ENCODE assay signal across 1 cellular context in the genomic region with DNA sequence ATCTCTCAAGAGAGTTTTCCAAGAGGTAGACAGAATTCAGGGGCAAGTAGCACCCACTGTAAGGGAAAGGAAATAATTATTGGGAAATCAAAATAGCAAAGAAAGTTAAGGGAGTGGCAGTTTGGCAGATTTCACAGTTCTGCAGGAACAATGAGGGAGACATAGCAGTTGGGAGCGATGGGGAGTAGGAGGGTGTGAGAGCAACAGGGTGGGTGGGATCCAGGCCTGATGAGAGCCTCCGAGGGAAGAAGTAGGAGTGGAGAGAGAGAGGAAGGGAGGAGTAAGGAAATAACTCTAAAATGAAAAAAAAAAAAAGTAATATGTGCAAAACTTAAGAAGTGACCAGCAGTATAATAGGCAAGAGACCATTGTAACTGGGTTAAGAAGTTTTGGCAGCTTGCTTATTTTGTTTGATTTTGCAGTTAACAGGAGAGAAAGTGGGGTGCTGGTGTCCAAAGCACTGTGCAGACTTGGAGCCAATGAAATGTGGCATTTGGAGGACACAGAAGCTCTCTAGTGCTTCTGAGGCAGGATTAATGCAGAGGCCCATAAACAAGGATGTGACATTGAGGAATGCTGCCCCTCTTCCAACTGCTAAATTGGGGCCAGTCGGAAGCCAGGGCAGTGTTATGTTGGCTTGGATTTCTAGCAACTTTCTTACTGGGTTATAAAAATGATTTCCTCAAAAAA.
TF ChIP-seq lines count a peak whose summit lies in the region.

No MANE protein-coding gene starts in this region.

TF ChIP-seq in GM23338, 12 proteins besides CTCF, POLR2A, EP300 and RAD21 (continued from another document):
- TF ChIP-seq, protein P1, sequence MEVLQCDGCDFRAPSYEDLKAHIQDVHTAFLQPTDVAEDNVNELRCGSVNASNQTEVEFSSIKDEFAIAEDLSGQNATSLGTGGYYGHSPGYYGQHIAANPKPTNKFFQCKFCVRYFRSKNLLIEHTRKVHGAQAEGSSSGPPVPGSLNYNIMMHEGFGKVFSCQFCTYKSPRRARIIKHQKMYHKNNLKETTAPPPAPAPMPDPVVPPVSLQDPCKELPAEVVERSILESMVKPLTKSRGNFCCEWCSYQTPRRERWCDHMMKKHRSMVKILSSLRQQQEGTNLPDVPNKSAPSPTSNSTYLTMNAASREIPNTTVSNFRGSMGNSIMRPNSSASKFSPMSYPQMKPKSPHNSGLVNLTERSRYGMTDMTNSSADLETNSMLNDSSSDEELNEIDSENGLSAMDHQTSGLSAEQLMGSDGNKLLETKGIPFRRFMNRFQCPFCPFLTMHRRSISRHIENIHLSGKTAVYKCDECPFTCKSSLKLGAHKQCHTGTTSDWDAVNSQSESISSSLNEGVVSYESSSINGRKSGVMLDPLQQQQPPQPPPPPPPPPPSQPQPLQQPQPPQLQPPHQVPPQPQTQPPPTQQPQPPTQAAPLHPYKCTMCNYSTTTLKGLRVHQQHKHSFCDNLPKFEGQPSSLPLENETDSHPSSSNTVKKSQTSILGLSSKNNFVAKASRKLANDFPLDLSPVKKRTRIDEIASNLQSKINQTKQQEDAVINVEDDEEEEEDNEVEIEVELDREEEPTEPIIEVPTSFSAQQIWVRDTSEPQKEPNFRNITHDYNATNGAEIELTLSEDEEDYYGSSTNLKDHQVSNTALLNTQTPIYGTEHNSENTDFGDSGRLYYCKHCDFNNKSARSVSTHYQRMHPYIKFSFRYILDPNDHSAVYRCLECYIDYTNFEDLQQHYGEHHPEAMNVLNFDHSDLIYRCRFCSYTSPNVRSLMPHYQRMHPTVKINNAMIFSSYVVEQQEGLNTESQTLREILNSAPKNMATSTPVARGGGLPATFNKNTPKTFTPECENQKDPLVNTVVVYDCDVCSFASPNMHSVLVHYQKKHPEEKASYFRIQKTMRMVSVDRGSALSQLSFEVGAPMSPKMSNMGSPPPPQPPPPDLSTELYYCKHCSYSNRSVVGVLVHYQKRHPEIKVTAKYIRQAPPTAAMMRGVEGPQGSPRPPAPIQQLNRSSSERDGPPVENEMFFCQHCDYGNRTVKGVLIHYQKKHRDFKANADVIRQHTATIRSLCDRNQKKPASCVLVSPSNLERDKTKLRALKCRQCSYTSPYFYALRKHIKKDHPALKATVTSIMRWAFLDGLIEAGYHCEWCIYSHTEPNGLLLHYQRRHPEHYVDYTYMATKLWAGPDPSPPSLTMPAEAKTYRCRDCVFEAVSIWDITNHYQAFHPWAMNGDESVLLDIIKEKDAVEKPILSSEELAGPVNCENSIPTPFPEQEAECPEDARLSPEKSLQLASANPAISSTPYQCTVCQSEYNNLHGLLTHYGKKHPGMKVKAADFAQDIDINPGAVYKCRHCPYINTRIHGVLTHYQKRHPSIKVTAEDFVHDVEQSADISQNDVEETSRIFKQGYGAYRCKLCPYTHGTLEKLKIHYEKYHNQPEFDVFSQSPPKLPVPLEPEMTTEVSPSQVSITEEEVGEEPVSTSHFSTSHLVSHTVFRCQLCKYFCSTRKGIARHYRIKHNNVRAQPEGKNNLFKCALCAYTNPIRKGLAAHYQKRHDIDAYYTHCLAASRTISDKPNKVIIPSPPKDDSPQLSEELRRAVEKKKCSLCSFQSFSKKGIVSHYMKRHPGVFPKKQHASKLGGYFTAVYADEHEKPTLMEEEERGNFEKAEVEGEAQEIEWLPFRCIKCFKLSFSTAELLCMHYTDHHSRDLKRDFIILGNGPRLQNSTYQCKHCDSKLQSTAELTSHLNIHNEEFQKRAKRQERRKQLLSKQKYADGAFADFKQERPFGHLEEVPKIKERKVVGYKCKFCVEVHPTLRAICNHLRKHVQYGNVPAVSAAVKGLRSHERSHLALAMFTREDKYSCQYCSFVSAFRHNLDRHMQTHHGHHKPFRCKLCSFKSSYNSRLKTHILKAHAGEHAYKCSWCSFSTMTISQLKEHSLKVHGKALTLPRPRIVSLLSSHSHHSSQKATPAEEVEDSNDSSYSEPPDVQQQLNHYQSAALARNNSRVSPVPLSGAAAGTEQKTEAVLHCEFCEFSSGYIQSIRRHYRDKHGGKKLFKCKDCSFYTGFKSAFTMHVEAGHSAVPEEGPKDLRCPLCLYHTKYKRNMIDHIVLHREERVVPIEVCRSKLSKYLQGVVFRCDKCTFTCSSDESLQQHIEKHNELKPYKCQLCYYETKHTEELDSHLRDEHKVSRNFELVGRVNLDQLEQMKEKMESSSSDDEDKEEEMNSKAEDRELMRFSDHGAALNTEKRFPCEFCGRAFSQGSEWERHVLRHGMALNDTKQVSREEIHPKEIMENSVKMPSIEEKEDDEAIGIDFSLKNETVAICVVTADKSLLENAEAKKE (CRISPR knock-in tag; IDR thresholded peaks at IDR 0.05): no peak
- no peak for TF ChIP-seq EZH2phosphoT487 (IDR thresholded peaks at IDR 0.05; ENCODE audit: unreplicated experiment)
- TF ChIP-seq, protein P2, sequence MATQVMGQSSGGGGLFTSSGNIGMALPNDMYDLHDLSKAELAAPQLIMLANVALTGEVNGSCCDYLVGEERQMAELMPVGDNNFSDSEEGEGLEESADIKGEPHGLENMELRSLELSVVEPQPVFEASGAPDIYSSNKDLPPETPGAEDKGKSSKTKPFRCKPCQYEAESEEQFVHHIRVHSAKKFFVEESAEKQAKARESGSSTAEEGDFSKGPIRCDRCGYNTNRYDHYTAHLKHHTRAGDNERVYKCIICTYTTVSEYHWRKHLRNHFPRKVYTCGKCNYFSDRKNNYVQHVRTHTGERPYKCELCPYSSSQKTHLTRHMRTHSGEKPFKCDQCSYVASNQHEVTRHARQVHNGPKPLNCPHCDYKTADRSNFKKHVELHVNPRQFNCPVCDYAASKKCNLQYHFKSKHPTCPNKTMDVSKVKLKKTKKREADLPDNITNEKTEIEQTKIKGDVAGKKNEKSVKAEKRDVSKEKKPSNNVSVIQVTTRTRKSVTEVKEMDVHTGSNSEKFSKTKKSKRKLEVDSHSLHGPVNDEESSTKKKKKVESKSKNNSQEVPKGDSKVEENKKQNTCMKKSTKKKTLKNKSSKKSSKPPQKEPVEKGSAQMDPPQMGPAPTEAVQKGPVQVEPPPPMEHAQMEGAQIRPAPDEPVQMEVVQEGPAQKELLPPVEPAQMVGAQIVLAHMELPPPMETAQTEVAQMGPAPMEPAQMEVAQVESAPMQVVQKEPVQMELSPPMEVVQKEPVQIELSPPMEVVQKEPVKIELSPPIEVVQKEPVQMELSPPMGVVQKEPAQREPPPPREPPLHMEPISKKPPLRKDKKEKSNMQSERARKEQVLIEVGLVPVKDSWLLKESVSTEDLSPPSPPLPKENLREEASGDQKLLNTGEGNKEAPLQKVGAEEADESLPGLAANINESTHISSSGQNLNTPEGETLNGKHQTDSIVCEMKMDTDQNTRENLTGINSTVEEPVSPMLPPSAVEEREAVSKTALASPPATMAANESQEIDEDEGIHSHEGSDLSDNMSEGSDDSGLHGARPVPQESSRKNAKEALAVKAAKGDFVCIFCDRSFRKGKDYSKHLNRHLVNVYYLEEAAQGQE (IDR thresholded peaks at IDR 0.05; ENCODE audit: unreplicated experiment): no peak
